27 cellular contexts compared by ENCODE assay signal in genomic region chr10:25561761-25562160, GRCh38.
"Had no signal": no experiment of that assay in that cellular context is flagged by ENCODE, and none has a peak within 500 bp of the region (broad histone marks: within the 10 kb centered on the region; RNA-seq: fewer than 3 reads in every experiment).

No MANE protein-coding gene starts in this region.

- H3K27ac Mint-ChIP-seq: activated CD8-positive, alpha-beta T cell treated with anti-CD3 and anti-CD28 coated beads, Interleukin-2, amount 10 ng/mL, durations not matched to agents 7 days and 5 days; activated naive CD8-positive, alpha-beta T cell treated with anti-CD3 and anti-CD28 coated beads, Interleukin-2, amount 10 ng/mL, durations not matched to agents 7 days and 5 days; T-helper 1 cell treated with Interleukin-12 subunit alpha and Interleukin-12 subunit beta and Interleukin-4 antibody, amounts not matched to agents 30 μg/mL and 1 μg/mL, for 36 hours had no signal

- H3K27ac ChIP-seq: adrenal gland, RWPE1, SJCRH30 had no signal

- H3K4me3 Mint-ChIP-seq: activated CD8-positive, alpha-beta T cell treated with anti-CD3 and anti-CD28 coated beads, Interleukin-2, amount 10 ng/mL, durations not matched to agents 7 days and 5 days; activated naive CD8-positive, alpha-beta T cell treated with anti-CD3 and anti-CD28 coated beads, Interleukin-2, amount 10 ng/mL, durations not matched to agents 7 days and 5 days; T-helper 1 cell treated with Interleukin-12 subunit alpha and Interleukin-12 subunit beta and Interleukin-4 antibody, amounts not matched to agents 30 μg/mL and 1 μg/mL, for 36 hours had no signal

- H3K4me1 ChIP-seq: adrenal gland, SJCRH30 had no signal

- H3K9me3 ChIP-seq: adrenal gland, SJCRH30 had no signal

- H3K27me3 ChIP-seq: adrenal gland, SJCRH30 had no signal

- H3K36me3 ChIP-seq: adrenal gland, SJCRH30 had no signal

- ATAC-seq: activated CD8-positive, alpha-beta T cell treated with anti-CD3 and anti-CD28 coated beads, Interleukin-2, amount 10 ng/mL, durations not matched to agents 7 days and 5 days; Panc1 had no signal

- H3K4me3 ChIP-seq: adrenal gland, SJCRH30 had no signal

- H3K36me3 Mint-ChIP-seq: activated naive CD8-positive, alpha-beta T cell treated with anti-CD3 and anti-CD28 coated beads, Interleukin-2, amount 10 ng/mL, durations not matched to agents 7 days and 5 days had no signal

- H3K4me1 Mint-ChIP-seq: activated naive CD8-positive, alpha-beta T cell treated with anti-CD3 and anti-CD28 coated beads, Interleukin-2, amount 10 ng/mL, durations not matched to agents 7 days and 5 days had no signal

- H3K27me3 Mint-ChIP-seq: activated naive CD8-positive, alpha-beta T cell treated with anti-CD3 and anti-CD28 coated beads, Interleukin-2, amount 10 ng/mL, durations not matched to agents 7 days and 5 days had no signal

- DNase-seq: activated CD4-positive, alpha-beta T cell treated with anti-CD3 and anti-CD28 coated beads for 48 hours; activated CD4-positive, alpha-beta T cell treated with anti-CD3 and anti-CD28 coated beads, Interleukin-2, amount 50 U/mL, for 4 hours; activated CD4-positive, CD25-positive, alpha-beta regulatory T cell treated with anti-CD3 and anti-CD28 coated beads, Interleukin-2, amount 50 U/mL, for 72 hours; activated CD8-positive, alpha-beta memory T cell treated with anti-CD3 and anti-CD28 coated beads, Interleukin-2, amount 50 U/mL, for 48 hours; activated CD8-positive, alpha-beta T cell treated with anti-CD3 and anti-CD28 coated beads, Interleukin-2, amount 10 ng/mL, durations not matched to agents 7 days and 5 days; activated naive CD4-positive, alpha-beta T cell treated with anti-CD3 and anti-CD28 coated beads, Interleukin-2, amount 50 U/mL, for 16 hours; activated naive CD8-positive, alpha-beta T cell treated with anti-CD3 and anti-CD28 coated beads, Interleukin-2, amount 10 ng/mL, durations not matched to agents 7 days and 5 days; activated T-cell treated with anti-CD3 and anti-CD28 coated beads, Interleukin-2, amount 50 U/mL, for 1 hour; adrenal gland; anterior cingulate cortex; KG1; NCI-H1092; NCI-H1417 treated with DMSO at 0.1 percent for 48 hours; NCI-H187 treated with DMSO at 0.1 percent for 48 hours; NCI-H2081 treated with DMSO at 0.1 percent for 48 hours; NCI-H2171; NCI-H2227 treated with DMSO at 0.1 percent for 48 hours; NCI-H446 treated with DMSO at 0.1 percent for 48 hours; NCI-H524 treated with DMSO at 0.1 percent for 48 hours; NCI-H774; NK-92 treated with Interleukin-12 subunit alpha and Interleukin-12 subunit beta, amount 100 ng/mL, for 24 hours; OCI-M1; Right ventricle myocardium superior; SJCRH30 had no signal

- H3K9me3 Mint-ChIP-seq: activated naive CD8-positive, alpha-beta T cell treated with anti-CD3 and anti-CD28 coated beads, Interleukin-2, amount 10 ng/mL, durations not matched to agents 7 days and 5 days; T-helper 1 cell treated with Interleukin-12 subunit alpha and Interleukin-12 subunit beta and Interleukin-4 antibody, amounts not matched to agents 30 μg/mL and 1 μg/mL, for 36 hours had no signal
